19 cellular contexts compared by ENCODE assay signal in the genomic region with DNA sequence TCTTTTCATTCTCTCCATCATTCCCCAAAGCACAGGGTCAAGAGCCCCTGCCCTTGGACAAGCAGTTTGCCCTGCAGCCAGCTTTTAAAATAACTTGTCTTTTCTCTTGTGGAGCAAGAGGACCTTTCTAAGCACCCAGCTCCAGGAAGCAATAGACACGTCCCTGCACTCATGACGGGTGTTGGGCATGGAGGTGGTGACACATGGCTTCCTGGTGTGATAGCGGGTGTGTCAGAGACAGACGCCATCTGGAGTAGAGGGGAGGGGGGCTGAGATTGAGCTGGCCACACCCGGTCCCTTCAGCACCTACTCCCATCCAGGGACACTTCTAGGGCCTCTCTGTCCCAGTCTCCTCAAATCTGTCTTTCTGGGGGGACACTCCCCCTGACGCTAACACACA.
DNase-seq lines count a peak whose midpoint lies in the region; ATAC-seq and TF ChIP-seq lines count a peak whose summit lies in the region.
"Had no signal": no experiment of that assay in that cellular context is flagged by ENCODE, and none has a peak within 500 bp of the region (broad histone marks: within the 10 kb centered on the region; RNA-seq: fewer than 3 reads in every experiment).

No MANE protein-coding gene starts in this region.

- no peak overlapping the region for H3K4ac ChIP-seq in neuronal stem cell (ENCODE audit: low read length)

- peak overlapping the region; percentile 45 for H3K18ac ChIP-seq in neuronal stem cell (ENCODE audit: low read length)

- H3K9ac ChIP-seq in neuronal stem cell (ENCODE audit: low read depth, low read length, poor library complexity) = no peak overlapping the region
- H3K9ac ChIP-seq: parathyroid adenoma had no signal

- H2BK12ac ChIP-seq in neuronal stem cell (ENCODE audit: low read length) = no peak overlapping the region

- no peak overlapping the region for H2BK5ac ChIP-seq in neuronal stem cell (ENCODE audit: low read length)

- no peak overlapping the region for H3K4me3 ChIP-seq in neuronal stem cell (ENCODE audit: low read length in 2 of 2)
- H3K4me3 ChIP-seq: dorsolateral prefrontal cortex, esophagus squamous epithelium, vagina had no signal

- H4K8ac ChIP-seq in neuronal stem cell (ENCODE audit: low read depth, low read length) = no peak overlapping the region

- no peak overlapping the region for H2BK120ac ChIP-seq in neuronal stem cell (ENCODE audit: low read depth, low read length)

- H3K36me3 Mint-ChIP-seq in glutamatergic neuron (ENCODE audit: unreplicated experiment) = peaks cover 9% of the 10 kb centered on the region

- H3K23ac ChIP-seq in neuronal stem cell (ENCODE audit: low read depth, low read length, poor library complexity) = peak overlapping the region; percentile 67

- no peak overlapping the region for H3K27ac ChIP-seq in neuronal stem cell (replicated peaks; ENCODE audit: low read length)
- H3K27ac ChIP-seq: esophagus squamous epithelium, parathyroid adenoma had no signal

- peak overlapping the region; percentile 53 for H2AK5ac ChIP-seq in neuronal stem cell (ENCODE audit: low read depth, low read length)

- no peaks in the 10 kb centered on the region for H3K36me3 ChIP-seq in neuronal stem cell (replicated peaks in 1 of 2; ENCODE audit: control insufficient read depth in 2 of 2, insufficient read depth in 2 of 2, low read length in 2 of 2)
- H3K36me3 ChIP-seq: esophagus squamous epithelium, vagina had no signal

- no peaks in the 10 kb centered on the region for H3K27me3 ChIP-seq in neuronal stem cell (ENCODE audit: control insufficient read depth in 3 of 3, insufficient read depth in 3 of 3, low read depth in 1 of 3, low read length in 3 of 3)
- H3K27me3 ChIP-seq: vagina had no signal

- no peak overlapping the region for H3K4me2 ChIP-seq in neuronal stem cell (ENCODE audit: insufficient read depth, low read length, poor library complexity, severe bottlenecking)

- peak overlapping the region; percentile 36 for H3K27ac Mint-ChIP-seq in glutamatergic neuron (ENCODE audit: unreplicated experiment)
- H3K27ac Mint-ChIP-seq: B cell had no signal

- peak; percentile 76 for DNase-seq in DMS 273 (lab: John Stamatoyannopoulos, UW; ENCODE audit: unreplicated experiment)
- DNase-seq in NCI-H510A treated with DMSO at 0.1 percent for 48 hours (lab: John Stamatoyannopoulos, UW) = peak; percentile 36
- DNase-seq in glutamatergic neuron = peak; percentile 30
- no peak for DNase-seq in neuronal stem cell (ENCODE audit: low spot score)
- DNase-seq in activated effector memory CD4-positive, alpha-beta T cell treated with Interleukin-2 at 50 U/mL for 16 hours = no peak
- no peak for DNase-seq in hippocampal formation (lab: John Stamatoyannopoulos, UW)
- DNase-seq in GM10266 (ENCODE audit: extremely low spot score) = no peak
- DNase-seq: activated CD4-positive, alpha-beta T cell treated with anti-CD3 and anti-CD28 coated beads for 1 hour; activated CD8-positive, alpha-beta memory T cell treated with anti-CD3 and anti-CD28 coated beads, Interleukin-2, amount 50 U/mL, for 4 hours; activated naive CD4-positive, alpha-beta T cell; esophagus squamous epithelium; NCI-H2081; SHP77 treated with DMSO at 0.1 percent for 48 hours; stimulated activated naive CD4-positive, alpha-beta T cell had no signal

- H3K4me3 Mint-ChIP-seq in glutamatergic neuron (ENCODE audit: unreplicated experiment) = no peak overlapping the region
- H3K4me3 Mint-ChIP-seq: B cell had no signal

- H3K14ac ChIP-seq in neuronal stem cell (ENCODE audit: low read length) = peak overlapping the region; percentile 23

- no peak for ATAC-seq in HG03039 (IDR thresholded peaks at IDR 0.05; ENCODE audit: unreplicated experiment)

- peaks cover 10 to 29% of the 10 kb centered on the region in 2 donors for H3K4me1 ChIP-seq in neuronal stem cell (ENCODE audit: control insufficient read depth in 2 of 2, insufficient read depth in 1 of 2, low read depth in 1 of 2, low read length in 2 of 2)
- H3K4me1 ChIP-seq: esophagus squamous epithelium, parathyroid adenoma had no signal

- peaks cover 49% of the 10 kb centered on the region for H3K4me1 Mint-ChIP-seq in glutamatergic neuron (ENCODE audit: low read depth, unreplicated experiment)
- H3K4me1 Mint-ChIP-seq: B cell had no signal

- peaks cover 8% of the 10 kb centered on the region for H3K27me3 Mint-ChIP-seq in glutamatergic neuron (ENCODE audit: unreplicated experiment)

- H4K91ac ChIP-seq in neuronal stem cell (ENCODE audit: low read depth, low read length, poor library complexity) = no peak overlapping the region

- no CpG with 5 or more reads among the region's 6 CpGs for WGBS in neuronal stem cell (ENCODE audit: extremely low coverage in 2 of 2, insufficient read length in 2 of 2, insufficient replicate concordance in 1 of 2), 2 donors

- no peak overlapping the region for H2AFZ ChIP-seq in neuronal stem cell (ENCODE audit: low read length)
- H2AFZ ChIP-seq: parathyroid adenoma had no signal

- TF ChIP-seq CTCF in glutamatergic neuron (IDR thresholded peaks at IDR 0.05; ENCODE audit: partially characterized antibody, unreplicated experiment) (no peak), GM10266 (IDR thresholded peaks at IDR 0.05; ENCODE audit: control insufficient read depth, insufficient read depth, low read depth, missing control alignments) (no peak)

- peaks cover 0 to 3% of the 10 kb centered on the region in 2 donors for H3K9me3 ChIP-seq in neuronal stem cell (replicated peaks in 1 of 2; ENCODE audit: control insufficient read depth in 2 of 2, insufficient read depth in 1 of 2, low read depth in 1 of 2, low read length in 2 of 2)
- H3K9me3 ChIP-seq: vagina had no signal

- peak overlapping the region; percentile 43 for H2BK15ac ChIP-seq in neuronal stem cell (ENCODE audit: low read length)

- peaks cover 10% of the 10 kb centered on the region for H3K9me3 Mint-ChIP-seq in glutamatergic neuron (ENCODE audit: unreplicated experiment)

- H3K79me1 ChIP-seq in neuronal stem cell (ENCODE audit: low read depth, low read length) = no peaks in the 10 kb centered on the region

Comparison
In these comparisons a context has a peak if more than half of its experiments do, and no peak if none do; other contexts are left out.
1. DNase-seq: peak in DMS 273 (single experiment), NCI-H510A treated with DMSO at 0.1 percent for 48 hours (single experiment) and glutamatergic neuron (single experiment); none in neuronal stem cell (single experiment), activated effector memory CD4-positive, alpha-beta T cell treated with Interleukin-2 at 50 U/mL for 16 hours (single experiment), hippocampal formation (0 of 2) and GM10266 (single experiment).